ENCODE assay signal across 10 cellular contexts in the genomic region with DNA sequence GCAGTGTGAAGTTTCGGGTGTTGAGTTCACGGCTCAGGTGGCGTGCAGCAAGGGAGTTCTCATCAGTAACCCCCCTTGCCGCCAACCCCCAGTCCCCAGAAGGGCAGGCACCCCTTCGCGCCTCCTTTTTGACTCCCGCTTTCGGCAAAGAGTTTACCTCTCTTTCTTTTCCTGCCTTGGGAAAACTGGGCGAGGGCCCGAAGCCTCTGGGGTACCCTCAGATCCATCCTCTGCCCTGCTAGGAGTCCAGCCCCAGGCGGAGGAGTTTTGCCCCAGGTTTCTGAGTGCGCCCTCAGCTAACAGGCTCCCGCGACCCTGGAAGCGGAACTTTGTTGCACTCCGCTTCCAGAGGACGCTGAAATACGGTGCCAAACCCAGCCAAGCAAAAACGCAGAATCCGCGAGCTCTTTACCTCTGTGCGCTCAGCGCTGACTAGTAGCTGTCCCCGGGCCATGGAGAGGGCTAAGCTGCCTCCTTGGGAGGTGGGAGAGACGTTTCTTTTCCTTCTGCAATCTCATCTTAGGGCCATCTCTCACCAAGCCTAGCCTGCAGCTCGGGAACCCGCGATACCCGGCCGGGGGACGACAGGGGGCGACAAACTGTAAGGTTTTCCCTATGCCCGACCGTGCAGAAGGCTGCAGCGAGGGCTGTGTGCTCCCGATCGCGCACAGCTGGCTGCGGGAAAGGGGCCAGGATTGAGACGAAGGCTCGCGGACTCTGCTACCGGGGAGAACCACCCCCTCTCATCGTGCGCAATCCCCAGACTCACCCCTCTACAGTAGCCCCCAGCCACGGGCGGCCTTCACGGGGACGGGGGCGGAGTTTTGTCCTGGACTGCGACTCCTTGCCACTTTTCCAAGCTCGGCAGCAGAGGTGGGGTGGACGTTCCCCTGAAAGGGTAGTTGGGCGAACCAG. TPM values are rescaled to one million over a fixed set of nuclear protein-coding genes. Genes with fewer than 3 reads are reported as not detected.
A peak's percentile ranks its signal among the peaks of the same experiment; 100 is the strongest.
DNase-seq lines count a peak whose midpoint lies in the region; ATAC-seq lines count a peak whose summit lies in the region.
"Had no signal": no experiment of that assay in that cellular context is flagged by ENCODE, and none has a peak within 500 bp of the region (broad histone marks: within the 10 kb centered on the region; RNA-seq: fewer than 3 reads in every experiment).

No MANE protein-coding gene starts in this region.

- no peak overlapping the region for H3K27ac ChIP-seq in iPS-18a (ENCODE audit: low read length)
- no peak overlapping the region for H3K27ac ChIP-seq in CD8-positive, alpha-beta memory T cell (ENCODE audit: low read depth, low read length)
- H3K27ac ChIP-seq: SJSA1, skin epidermis had no signal

- peaks cover 28% of the 10 kb centered on the region for H3K4me1 ChIP-seq in iPS-18a (ENCODE audit: control insufficient read depth, low read depth, low read length)
- H3K4me1 ChIP-seq in CD8-positive, alpha-beta memory T cell (ENCODE audit: insufficient read depth, low read length), result no peaks in the 10 kb centered on the region
- H3K4me1 ChIP-seq: SJSA1 had no signal

- no peak overlapping the region for H3K27ac Mint-ChIP-seq in activated T-helper 2 cell treated with anti-CD3 and anti-CD28 coated beads, Interferon-gamma antibody, Interleukin-2, Interleukin-4, amounts not matched to agents 10 μg/mL and 5 μg/mL and 100 μg/mL, durations not matched to agents 14 hours and 24 hours and 36 hours
- H3K27ac Mint-ChIP-seq in CD8-positive, alpha-beta memory T cell, result no peak overlapping the region

- CTCF ChIA-PET in CD8-positive, alpha-beta memory T cell (lab: Charles Lee), result no interaction called here

- no peaks in the 10 kb centered on the region for H3K9me3 Mint-ChIP-seq in activated T-helper 2 cell treated with anti-CD3 and anti-CD28 coated beads, Interferon-gamma antibody, Interleukin-2, Interleukin-4, amounts not matched to agents 10 μg/mL and 5 μg/mL and 100 μg/mL, durations not matched to agents 14 hours and 24 hours and 36 hours
- H3K9me3 Mint-ChIP-seq in CD8-positive, alpha-beta memory T cell, result peaks cover 0 to 12% (median 0%) of the 10 kb centered on the region in 5 donors

- H3K4me3 ChIP-seq in iPS-18a (ENCODE audit: low read length), result peak overlapping the region; percentile 20
- no peak overlapping the region for H3K4me3 ChIP-seq in CD8-positive, alpha-beta memory T cell (ENCODE audit: low read length)
- H3K4me3 ChIP-seq: SJSA1 had no signal

- H3K36me3 Mint-ChIP-seq in activated T-helper 2 cell treated with anti-CD3 and anti-CD28 coated beads, Interferon-gamma antibody, Interleukin-2, Interleukin-4, amounts not matched to agents 10 μg/mL and 5 μg/mL and 100 μg/mL, durations not matched to agents 14 hours and 24 hours and 36 hours (ENCODE audit: low read depth), result no peaks in the 10 kb centered on the region
- H3K36me3 Mint-ChIP-seq in CD8-positive, alpha-beta memory T cell, result no peaks in the 10 kb centered on the region

- POLR2A ChIA-PET in CD8-positive, alpha-beta memory T cell (lab: Charles Lee), result no interaction called here

- peaks cover 87% of the 10 kb centered on the region for H3K27me3 Mint-ChIP-seq in activated T-helper 2 cell treated with anti-CD3 and anti-CD28 coated beads, Interferon-gamma antibody, Interleukin-2, Interleukin-4, amounts not matched to agents 10 μg/mL and 5 μg/mL and 100 μg/mL, durations not matched to agents 14 hours and 24 hours and 36 hours (ENCODE audit: low read depth)
- peaks cover 51 to 72% of the 10 kb centered on the region in 2 donors for H3K27me3 Mint-ChIP-seq in CD8-positive, alpha-beta memory T cell

- in situ Hi-C loops in G401 (cut with HindIII; ENCODE audit: low sequenced_read_pairs), result no loop called here

- H3K27me3 ChIP-seq in iPS-18a (ENCODE audit: control insufficient read depth, insufficient read depth, low read length), result peaks cover 100% of the 10 kb centered on the region
- H3K27me3 ChIP-seq in CD8-positive, alpha-beta memory T cell (ENCODE audit: insufficient read depth, low read length, poor library complexity, severe bottlenecking), result peaks cover 11% of the 10 kb centered on the region

- no peaks in the 10 kb centered on the region for H3K4me1 Mint-ChIP-seq in activated T-helper 2 cell treated with anti-CD3 and anti-CD28 coated beads, Interferon-gamma antibody, Interleukin-2, Interleukin-4, amounts not matched to agents 10 μg/mL and 5 μg/mL and 100 μg/mL, durations not matched to agents 14 hours and 24 hours and 36 hours (ENCODE audit: low read depth)
- H3K4me1 Mint-ChIP-seq in CD8-positive, alpha-beta memory T cell, result peaks cover 0 to 9% (median 6%) of the 10 kb centered on the region in 3 donors

- no peaks in the 10 kb centered on the region for H3K36me3 ChIP-seq in iPS-18a (ENCODE audit: control insufficient read depth, low read depth, low read length)
- H3K36me3 ChIP-seq in CD8-positive, alpha-beta memory T cell (ENCODE audit: insufficient read depth, low read length), result no peaks in the 10 kb centered on the region
- H3K36me3 ChIP-seq: SJSA1 had no signal

- H3K9ac ChIP-seq in iPS-18a (ENCODE audit: low read length), result no peak overlapping the region

- DNase-seq in G401 (ENCODE audit: low spot score) (peak; percentile 4), M059J (ENCODE audit: low read depth) (peak; percentile 25)
- DNase-seq in activated T-helper 2 cell treated with anti-CD3 and anti-CD28 coated beads, Interferon-gamma antibody, Interleukin-2, Interleukin-4, amounts not matched to agents 10 μg/mL and 5 μg/mL and 100 μg/mL, durations not matched to agents 14 hours and 24 hours and 36 hours (ENCODE audit: low spot score), result peak; percentile 19
- DNase-seq in stimulated activated CD4-positive, alpha-beta T cell treated with anti-CD3 and anti-CD28 coated beads, Interleukin-15, amount 100 ng/mL, for 48 hours (ENCODE audit: low read depth in 2 of 2), result peak; percentile 26 to 35
- DNase-seq in CD8-positive, alpha-beta memory T cell, result no peak

- no peak overlapping the region for H3K4me3 Mint-ChIP-seq in activated T-helper 2 cell treated with anti-CD3 and anti-CD28 coated beads, Interferon-gamma antibody, Interleukin-2, Interleukin-4, amounts not matched to agents 10 μg/mL and 5 μg/mL and 100 μg/mL, durations not matched to agents 14 hours and 24 hours and 36 hours (ENCODE audit: low read depth)
- H3K4me3 Mint-ChIP-seq in CD8-positive, alpha-beta memory T cell, result no peak overlapping the region

- intact Hi-C loops in activated T-helper 2 cell treated with anti-CD3 and anti-CD28 coated beads, Interferon-gamma antibody, Interleukin-2, Interleukin-4, amounts not matched to agents 10 μg/mL and 5 μg/mL and 100 μg/mL, durations not matched to agents 14 hours and 24 hours and 36 hours (cut with micrococcal nuclease), result loop anchor here (2.0 to 10.0 kb wide), 3 partner anchors 190 to 1352 kb away; no protein-coding TSS in a partner anchor

- ATAC-seq in GM21576 (IDR thresholded peaks at IDR 0.05; ENCODE audit: unreplicated experiment) (no peak), GM18498 (IDR thresholded peaks at IDR 0.05; ENCODE audit: unreplicated experiment) (no peak)

- no peaks in the 10 kb centered on the region for H3K9me3 ChIP-seq in iPS-18a (ENCODE audit: control insufficient read depth, low read depth, low read length)
- no peaks in the 10 kb centered on the region for H3K9me3 ChIP-seq in CD8-positive, alpha-beta memory T cell (ENCODE audit: low read length)
- H3K9me3 ChIP-seq: SJSA1 had no signal

RNA-seq across cellular contexts. Expression of gene PAX1, which starts 2.7 kb away (rescaled TPM):
- not detected in 2 replicates for total RNA-seq in G401 (2014; rRNA removed; shearing (Covaris generic))
- not detected in 2 replicates for total RNA-seq in M059J (2014; rRNA removed; shearing (Covaris generic))
- total RNA-seq in activated T-helper 2 cell treated with anti-CD3 and anti-CD28 coated beads, Interferon-gamma antibody, Interleukin-2, Interleukin-4, amounts not matched to agents 10 μg/mL and 5 μg/mL and 100 μg/mL, durations not matched to agents 14 hours and 24 hours and 36 hours, result not detected in 2 replicates
- not detected for total RNA-seq in CD8-positive, alpha-beta memory T cell
- polyA plus RNA-seq in CD8-positive, alpha-beta memory T cell, result not detected
- total RNA-seq: SJSA1 had no signal

Comparison
In these comparisons a context has a peak if more than half of its experiments do, and no peak if none do; other contexts are left out.
1. DNase-seq: peak in G401 (single experiment), M059J (single experiment), activated T-helper 2 cell treated with anti-CD3 and anti-CD28 coated beads, Interferon-gamma antibody, Interleukin-2, Interleukin-4, amounts not matched to agents 10 μg/mL and 5 μg/mL and 100 μg/mL, durations not matched to agents 14 hours and 24 hours and 36 hours (single experiment) and stimulated activated CD4-positive, alpha-beta T cell treated with anti-CD3 and anti-CD28 coated beads, Interleukin-15, amount 100 ng/mL, for 48 hours (2 of 2); none in CD8-positive, alpha-beta memory T cell (0 of 5).